ENCODE assay signal across 18 cellular contexts in genomic region chr13:94701313-94702180, GRCh38. TPM values are rescaled to one million over a fixed set of nuclear protein-coding genes. Genes with fewer than 3 reads are reported as not detected.
DNase-seq lines count a peak whose midpoint lies in the region; ATAC-seq and TF ChIP-seq lines count a peak whose summit lies in the region.
"Had no signal": no experiment of that assay in that cellular context is flagged by ENCODE, and none has a peak within 500 bp of the region (broad histone marks: within the 10 kb centered on the region; RNA-seq: fewer than 3 reads in every experiment).

No MANE protein-coding gene starts in this region.

- peaks cover 37% of the 10 kb centered on the region for H3K4me1 ChIP-seq in GM23338 (ENCODE audit: insufficient read depth)
- no peaks in the 10 kb centered on the region for H3K4me1 ChIP-seq in BE2C
- H3K4me1 ChIP-seq: A549 had no signal

- H3K36me3 ChIP-seq in GM23338 (ENCODE audit: insufficient read depth) (no peaks in the 10 kb centered on the region), BE2C (no peaks in the 10 kb centered on the region)

- peak overlapping the region; percentile 91 for H3K4me2 ChIP-seq in GM23338
- H3K4me2 ChIP-seq: A549 had no signal

- H3F3A ChIP-seq in GM23338 (replicated peaks; ENCODE audit: low read depth), result peaks cover 9% of the 10 kb centered on the region; the same call in 1 of the 2 replicates

- H3K79me2 ChIP-seq in GM23338 (replicated peaks; ENCODE audit: insufficient read depth), result no peaks in the 10 kb centered on the region

- peaks cover 21% of the 10 kb centered on the region; the same call in 2 of the 3 replicates for H3K36me3 Mint-ChIP-seq in GM23338 (ENCODE audit: low read depth)
- no peaks in the 10 kb centered on the region for H3K36me3 Mint-ChIP-seq in WTC11

- H3K9me3 Mint-ChIP-seq in GM23338 (peaks cover 23% of the 10 kb centered on the region), WTC11 (no peaks in the 10 kb centered on the region)

- no peak overlapping the region for H3K27ac ChIP-seq in GM23338 (ENCODE audit: low read depth)
- H3K27ac ChIP-seq: A549, C4-2B had no signal

- peak; percentile 43 for DNase-seq in GM23338 (ENCODE audit: low spot score)
- peak; percentile 26 for DNase-seq in WTC11 (ENCODE audit: low spot score)
- DNase-seq in retina, result peak; percentile 58
- DNase-seq in NCI-H1694 (lab: John Stamatoyannopoulos, UW), result no peak
- no peak for DNase-seq in BE2C
- DNase-seq: DMS 273 treated with DMSO at 0.1 percent for 48 hours, NCI-H1930, NCI-H2171 treated with DMSO at 0.1 percent for 48 hours, NCI-H748 treated with DMSO at 0.1 percent for 48 hours, OCI-M1, RPMI8226, SIG-M5 had no signal

- H2AFZ ChIP-seq in GM23338, result peak overlapping the region; percentile 82

- H4K20me1 ChIP-seq in GM23338 (replicated peaks; ENCODE audit: insufficient read depth), result no peaks in the 10 kb centered on the region

- H3K4me3 ChIP-seq in GM23338, result peak overlapping the region; percentile 67
- peak overlapping the region; percentile 62 for H3K4me3 ChIP-seq in iPS-18c (ENCODE audit: insufficient read depth, low read depth, low read length)
- H3K4me3 ChIP-seq in BE2C (ENCODE audit: low read depth, low read length), result no peak overlapping the region
- H3K4me3 ChIP-seq: A549 had no signal

- H3K27ac Mint-ChIP-seq in GM23338, result no peak overlapping the region
- H3K27ac Mint-ChIP-seq in WTC11, result no peak overlapping the region

- H3K9me3 ChIP-seq in iPS-18c (ENCODE audit: control insufficient read depth, insufficient read depth, low read length) (peaks cover 7% of the 10 kb centered on the region), BE2C (no peaks in the 10 kb centered on the region)
- H3K9me3 ChIP-seq: A549 had no signal

- ATAC-seq in GM23338 (peak; percentile 13), WTC11 (peak; percentile 8), HG03571 (IDR thresholded peaks at IDR 0.05; ENCODE audit: unreplicated experiment) (no peak)
- ATAC-seq: A549 had no signal

- H3K27me3 Mint-ChIP-seq in GM23338 (ENCODE audit: insufficient read depth, low read depth, poor library complexity) (peaks cover 75% of the 10 kb centered on the region), WTC11 (ENCODE audit: low read depth) (peaks cover 91% of the 10 kb centered on the region)

- TF ChIP-seq CTCF in GM23338 (conservative IDR thresholded peaks at IDR 0.05; ENCODE audit: low read depth in 2 of 2) (no peak), WTC11 (IDR thresholded peaks at IDR 0.05) (no peak), BE2C (IDR thresholded peaks at IDR 0.05; ENCODE audit: low read depth, low read length) (no peak)

- peaks cover 35% of the 10 kb centered on the region for H3K4me1 Mint-ChIP-seq in GM23338
- peaks cover 41% of the 10 kb centered on the region for H3K4me1 Mint-ChIP-seq in WTC11

- CTCF ChIA-PET in WTC11 (lab: Charles Lee), result interaction anchor here (0.5 to 1.5 kb wide), 3 partner anchors 14 to 337 kb away, joined by 4 to 6 read pairs (median 4); no protein-coding TSS in a partner anchor

- no peaks in the 10 kb centered on the region for H3K9me2 ChIP-seq in GM23338 (ENCODE audit: insufficient read depth)

- POLR2A ChIA-PET in WTC11 (lab: Charles Lee), result interaction anchor here (0.6 kb wide), 1 partner anchor 11 kb away, joined by 5 read pairs; no protein-coding TSS in a partner anchor

- H3K4me3 Mint-ChIP-seq in GM23338, result peak overlapping the region; percentile 66
- peak overlapping the region; percentile 79 for H3K4me3 Mint-ChIP-seq in WTC11

- H3K27me3 ChIP-seq in GM23338 (ENCODE audit: insufficient read depth) (peaks cover 79% of the 10 kb centered on the region), BE2C (peaks cover 75% of the 10 kb centered on the region)

TF ChIP-seq in GM23338, 12 proteins besides CTCF, POLR2A, EP300 and RAD21:
- TF ChIP-seq EZH2 (IDR thresholded peaks at IDR 0.05; ENCODE audit: low read depth, unreplicated experiment) (peak; percentile 91), ZNF331 (CRISPR knock-in tag; IDR thresholded peaks at IDR 0.05; ENCODE audit: low read depth) (no peak)

TF ChIP-seq in WTC11, 78 proteins besides CTCF, POLR2A, EP300 and RAD21:
- TF ChIP-seq ZNF423 (CRISPR knock-in tag; IDR thresholded peaks at IDR 0.05) (no peak), ZNF232 (CRISPR knock-in tag; IDR thresholded peaks at IDR 0.05) (no peak), TEAD4 (CRISPR knock-in tag; IDR thresholded peaks at IDR 0.05) (no peak), E2F1 (CRISPR knock-in tag; IDR thresholded peaks at IDR 0.05) (no peak), TEAD1 (CRISPR knock-in tag; IDR thresholded peaks at IDR 0.05) (no peak), CBFB (CRISPR knock-in tag; IDR thresholded peaks at IDR 0.05; ENCODE audit: low read depth) (no peak), ZNF396 (CRISPR knock-in tag; IDR thresholded peaks at IDR 0.05; ENCODE audit: borderline replicate concordance) (no peak), GABPB1 (CRISPR knock-in tag; IDR thresholded peaks at IDR 0.05) (no peak), JUN (CRISPR knock-in tag; IDR thresholded peaks at IDR 0.05) (no peak), ETV6 (CRISPR knock-in tag; IDR thresholded peaks at IDR 0.05) (no peak), E2F5 (CRISPR knock-in tag; IDR thresholded peaks at IDR 0.05) (no peak), FOXK1 (CRISPR knock-in tag; IDR thresholded peaks at IDR 0.05) (no peak), ZSCAN18 (CRISPR knock-in tag; IDR thresholded peaks at IDR 0.05) (no peak), ZNF263 (CRISPR knock-in tag; IDR thresholded peaks at IDR 0.05; ENCODE audit: low read depth) (no peak)
TF ChIP-seq in WTC11: peak in this region for 0.

RNA-seq across cellular contexts. Expression of gene SOX21, which starts 10.8 kb away (rescaled TPM):
- 3.5 and 4.7 TPM in 2 replicates for total RNA-seq in GM23338 (2014; rRNA removed; shearing (Covaris generic))
- 1.7 and 2.3 TPM in 2 replicates for polyA plus RNA-seq in GM23338 (2016; fragmentation: Nextera tagmentation; extraction: Ambion mirVana)
- total RNA-seq in WTC11 (2021), result 6.4 to 11.4 TPM (median 6.4 TPM) in 3 replicates
- not detected for polyA plus RNA-seq in BE2C (2012; ENCODE audit: insufficient read depth, insufficient read length, low read depth)
- total RNA-seq: HT-29, NCI-H460 had no signal

Comparison
In these comparisons a context has a peak if more than half of its experiments do, and no peak if none do; other contexts are left out.
1. DNase-seq: peak in GM23338 (single experiment), WTC11 (single experiment) and retina (single experiment); none in NCI-H1694 (single experiment) and BE2C (single experiment).